Comparison of ENCODE assay signal across 9 cellular contexts in the genomic region with DNA sequence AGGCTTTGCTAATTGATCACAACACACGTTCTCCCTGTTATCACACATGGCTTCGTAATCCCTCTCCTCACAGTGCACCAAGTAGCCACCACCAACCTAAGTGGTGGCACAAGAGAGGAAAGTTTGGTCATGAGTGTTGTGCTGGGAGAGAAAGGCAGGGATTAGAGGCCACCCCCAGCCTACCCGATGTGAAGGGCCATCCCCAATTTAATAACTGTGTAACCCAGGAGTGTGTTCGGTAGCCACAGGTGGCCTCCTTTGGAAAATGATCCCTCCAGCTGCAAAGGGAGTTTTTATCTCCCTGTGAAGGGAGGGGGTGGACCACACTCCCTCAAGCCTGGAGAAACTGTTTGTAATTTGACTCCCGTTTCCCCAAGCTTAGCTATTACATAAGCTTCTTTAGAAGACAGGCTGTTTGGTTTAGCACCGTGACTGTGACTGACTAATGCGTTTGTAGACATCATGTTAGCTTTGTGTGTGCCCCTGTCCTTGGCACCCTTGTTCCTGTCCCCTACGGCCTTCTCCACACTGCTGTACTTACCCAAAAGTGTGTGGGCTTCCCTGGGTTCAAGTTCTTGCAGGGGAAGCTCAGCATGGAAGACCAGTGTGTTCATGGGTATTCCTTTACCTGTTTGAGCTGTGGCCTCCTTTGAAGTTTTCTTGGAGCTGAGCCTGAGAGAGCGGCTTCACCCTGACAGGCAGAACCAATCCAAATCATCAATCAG. TPM values are rescaled to one million over a fixed set of nuclear protein-coding genes. Genes with fewer than 3 reads are reported as not detected.
DNase-seq lines count a peak whose midpoint lies in the region; ATAC-seq and TF ChIP-seq lines count a peak whose summit lies in the region.
"Had no signal": no experiment of that assay in that cellular context is flagged by ENCODE, and none has a peak within 500 bp of the region (broad histone marks: within the 10 kb centered on the region; RNA-seq: fewer than 3 reads in every experiment).

No MANE protein-coding gene starts in this region.

- H3K36me3 Mint-ChIP-seq in MCF 10A (ENCODE audit: insufficient read depth, unreplicated experiment) (no peaks in the 10 kb centered on the region), mesothelial cell of epicardium (no peaks in the 10 kb centered on the region)
- peaks cover 60% of the 10 kb centered on the region for H3K36me3 Mint-ChIP-seq in effector memory CD8-positive, alpha-beta T cell (ENCODE audit: insufficient read depth)

- peak; percentile 80 for DNase-seq in MCF 10A (ENCODE audit: unreplicated experiment)
- no peak for DNase-seq in breast epithelium (ENCODE audit: low spot score in 2 of 2)
- peak; percentile 76 for DNase-seq in NCI-H226
- no peak for DNase-seq in effector memory CD8-positive, alpha-beta T cell
- DNase-seq in NAMALWA (ENCODE audit: low spot score): no peak
- no peak for DNase-seq in mesothelial cell of epicardium (ENCODE audit: low spot score in 2 of 2, unreplicated experiment in 2 of 2)
- DNase-seq: activated CD4-positive, alpha-beta T cell treated with anti-CD3 and anti-CD28 coated beads, Interleukin-2, amount 50 U/mL, for 1 hour had no signal

- H3K4me3 Mint-ChIP-seq in MCF 10A (ENCODE audit: unreplicated experiment) (no peak overlapping the region), mesothelial cell of epicardium (no peak overlapping the region)
- H3K4me3 Mint-ChIP-seq in effector memory CD8-positive, alpha-beta T cell: peak overlapping the region in 1 of 2 donors; percentile 8

- POLR2A ChIA-PET in MCF 10A (lab: Yijun Ruan, JAX): interaction anchor here (0.9 to 1.2 kb wide), 3 partner anchors 10 to 50 kb away, joined by 3 to 6 read pairs (median 4); no protein-coding TSS in a partner anchor

- no TSS peak for BruUV-seq in MCF 10A (replicated peaks; lab: Mats Ljungman, UMichigan)

- no peak overlapping the region for H3K4me3 ChIP-seq in breast epithelium
- no peak overlapping the region for H3K4me3 ChIP-seq in thymus (ENCODE audit: low read length)

- H3K4me1 ChIP-seq in breast epithelium (no peaks in the 10 kb centered on the region), thymus (ENCODE audit: control insufficient read depth, insufficient read depth, low read length) (no peaks in the 10 kb centered on the region)

- TF ChIP-seq CTCF in MCF 10A (IDR thresholded peaks at IDR 0.05; ENCODE audit: unreplicated experiment) (no peak), breast epithelium (IDR thresholded peaks at IDR 0.05) (no peak), mesothelial cell of epicardium (IDR thresholded peaks at IDR 0.05; ENCODE audit: unreplicated experiment) (no peak)

- H3K27me3 ChIP-seq in breast epithelium: no peaks in the 10 kb centered on the region
- no peaks in the 10 kb centered on the region for H3K27me3 ChIP-seq in thymus (ENCODE audit: control insufficient read depth, insufficient read depth)

- CTCF ChIA-PET in MCF 10A (lab: Yijun Ruan, JAX): interaction anchor here (0.6 to 0.9 kb wide), 4 partner anchors 9 to 37 kb away, joined by 3 to 4 read pairs (median 3); a partner anchor contains a TSS

- H3K9me3 Mint-ChIP-seq in MCF 10A (ENCODE audit: unreplicated experiment): no peaks in the 10 kb centered on the region
- H3K9me3 Mint-ChIP-seq in effector memory CD8-positive, alpha-beta T cell: peaks cover 0 to 5% of the 10 kb centered on the region in 2 donors
- H3K9me3 Mint-ChIP-seq in mesothelial cell of epicardium: peaks cover 10% of the 10 kb centered on the region

- H3K27ac ChIP-seq in breast epithelium (peak overlapping the region in 1 of 2 donors; percentile 3), thymus (ENCODE audit: low read depth) (peak overlapping the region; percentile 25)

- H3K4me1 Mint-ChIP-seq in MCF 10A (ENCODE audit: insufficient read depth, unreplicated experiment) (peaks cover 14% of the 10 kb centered on the region), mesothelial cell of epicardium (peaks cover 21% of the 10 kb centered on the region)
- H3K4me1 Mint-ChIP-seq in effector memory CD8-positive, alpha-beta T cell (ENCODE audit: low read depth in 2 of 2): peaks cover 54 to 86% of the 10 kb centered on the region in 2 donors

- no peak for ATAC-seq in effector memory CD8-positive, alpha-beta T cell (replicated peaks)
- ATAC-seq in GM19035 (IDR thresholded peaks at IDR 0.05; ENCODE audit: unreplicated experiment): no peak

- no peak for TF ChIP-seq POLR2A in breast epithelium (IDR thresholded peaks at IDR 0.05)

- WGBS in thymus: 93% methylated on average over 9 of the region's 9 CpGs

- H3K27me3 Mint-ChIP-seq in MCF 10A (ENCODE audit: insufficient read depth, unreplicated experiment) (no peaks in the 10 kb centered on the region), mesothelial cell of epicardium (ENCODE audit: low read depth) (peaks cover 45% of the 10 kb centered on the region)
- no peaks in the 10 kb centered on the region for H3K27me3 Mint-ChIP-seq in effector memory CD8-positive, alpha-beta T cell

- H3K36me3 ChIP-seq in breast epithelium: no peaks in the 10 kb centered on the region
- peaks cover 10% of the 10 kb centered on the region for H3K36me3 ChIP-seq in thymus (ENCODE audit: control insufficient read depth, insufficient read depth)

- H3K9me3 ChIP-seq in breast epithelium: no peaks in the 10 kb centered on the region
- H3K9me3 ChIP-seq in thymus (ENCODE audit: control insufficient read depth): peaks cover under 1% of the 10 kb centered on the region

- H3K27ac Mint-ChIP-seq in MCF 10A (ENCODE audit: low read depth, unreplicated experiment) (no peak overlapping the region), mesothelial cell of epicardium (no peak overlapping the region)
- peak overlapping the region; percentile 57 to 81 for H3K27ac Mint-ChIP-seq in effector memory CD8-positive, alpha-beta T cell

- intact Hi-C loops in MCF 10A (cut with micrococcal nuclease): no loop called here
- intact Hi-C loops in breast epithelium (cut with DNase I; ENCODE audit: low total_unique reads): no loop called here

RNA-seq across cellular contexts. Expression of a gene that starts 20.6 kb away (rescaled TPM):
- total RNA-seq in MCF 10A (2022) (not detected in 2 replicates), breast epithelium (10 to 100 TPM in 1 of 3 donors, 1 to 10 TPM in 2; 3.7 to 10.8 (median 8.2) TPM), mesothelial cell of epicardium (0.04 TPM in 1 of 3 replicates, not detected in the others)
- polyA plus RNA-seq in thymus: 13.8 TPM

Comparison
In these comparisons a context has a peak if more than half of its experiments do, and no peak if none do; other contexts are left out.
1. DNase-seq: peak in MCF 10A (single experiment) and NCI-H226 (single experiment); none in breast epithelium (0 of 2), effector memory CD8-positive, alpha-beta T cell (0 of 3), NAMALWA (single experiment) and mesothelial cell of epicardium (0 of 2).
2. H3K27ac Mint-ChIP-seq: peak in effector memory CD8-positive, alpha-beta T cell (2 of 2); none in MCF 10A (single experiment) and mesothelial cell of epicardium (single experiment).